1 cellular context compared by ENCODE assay signal in genomic region chr2:41136966-41137494, GRCh38.
TF ChIP-seq lines count a peak whose summit lies in the region.

No MANE protein-coding gene starts in this region.

TF ChIP-seq in GM12878, 131 proteins besides CTCF, POLR2A, EP300 and RAD21 (continued from another document):
- no peak for TF ChIP-seq CEBPZ (IDR thresholded peaks at IDR 0.05; ENCODE audit: low read depth, low read length)
TF ChIP-seq in GM12878: peak in this region for 0.
